In the genomic region with DNA sequence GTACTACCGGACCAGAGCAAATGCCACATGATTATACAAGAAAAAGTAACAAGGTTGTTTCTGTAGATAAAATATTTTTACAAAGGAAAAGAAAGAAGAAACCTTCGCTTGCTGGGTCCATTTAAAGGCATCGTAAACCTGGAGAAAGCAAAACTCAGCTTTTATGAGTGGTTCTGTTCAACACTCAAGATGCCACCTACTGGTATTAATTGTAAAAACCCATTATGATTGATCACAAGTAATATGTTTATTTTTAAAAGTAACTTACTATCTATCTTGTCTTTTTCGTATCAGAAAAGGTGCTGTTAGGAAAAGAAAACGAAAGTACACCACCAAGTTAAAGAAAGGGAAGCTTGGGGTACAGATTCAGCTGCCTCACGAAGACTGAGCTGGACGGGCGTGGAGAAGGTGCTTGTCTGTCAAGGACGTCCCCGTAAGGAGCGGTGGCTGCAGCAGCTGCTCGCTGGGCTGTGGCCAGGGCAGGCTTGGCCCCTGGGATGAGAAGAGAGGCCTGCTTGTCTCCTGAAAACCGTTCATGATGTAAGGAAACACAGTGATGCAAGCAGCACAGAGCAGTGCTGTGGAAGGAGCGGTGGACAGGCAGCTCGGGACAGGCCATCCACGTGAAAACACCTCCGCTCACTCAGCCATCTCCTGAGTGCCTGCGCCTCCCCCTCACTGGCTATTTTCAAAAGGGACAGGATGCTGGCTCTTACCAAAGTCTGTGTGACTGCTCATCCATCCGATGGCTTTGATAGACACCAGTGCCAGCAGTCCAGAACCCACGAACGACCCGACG, we compare ENCODE assay signal across 10 cellular contexts. TPM values are rescaled to one million over a fixed set of nuclear protein-coding genes. Genes with fewer than 3 reads are reported as not detected.
DNase-seq lines count a peak whose midpoint lies in the region; FAIRE-seq and TF ChIP-seq lines count a peak whose summit lies in the region.
"Had no signal": no experiment of that assay in that cellular context is flagged by ENCODE, and none has a peak within 500 bp of the region (broad histone marks: within the 10 kb centered on the region; RNA-seq: fewer than 3 reads in every experiment).

No MANE protein-coding gene starts in this region.

- H3K9me3 ChIP-seq in left ventricle myocardium inferior (replicated peaks) (no peaks in the 10 kb centered on the region), right atrium auricular region (no peaks in the 10 kb centered on the region), Karpas-422 (ENCODE audit: low read length) (no peaks in the 10 kb centered on the region), colonic mucosa (no peaks in the 10 kb centered on the region), small intestine (ENCODE audit: control insufficient read depth, low read depth) (no peaks in the 10 kb centered on the region)
- H3K9me3 ChIP-seq: uterus had no signal

- H3K4me3 Mint-ChIP-seq in immature natural killer cell, result peak overlapping the region; percentile 80 to 87 (median 86)

- intact Hi-C loops in left ventricle myocardium inferior (cut with micrococcal nuclease), result no loop called here
- intact Hi-C loops in colonic mucosa (cut with DNase I), result no loop called here

- no peak overlapping the region for H3K4me2 ChIP-seq in Karpas-422 (ENCODE audit: low read depth, low read length, poor library complexity, severe bottlenecking)

- H3K27me3 Mint-ChIP-seq in immature natural killer cell (ENCODE audit: low read depth in 3 of 3), result peaks cover 43 to 49% (median 44%) of the 10 kb centered on the region in 3 donors

- DNase-seq in left ventricle myocardium inferior (no peak), right atrium auricular region (ENCODE audit: low spot score) (no peak), Karpas-422 (peak; percentile 43), immature natural killer cell (peak in 2 of 3 donors; percentile 35 to 47), urothelium cell line (ENCODE audit: low spot score) (no peak), OCI-M1 (lab: John Stamatoyannopoulos, UW) (no peak), colonic mucosa (no peak), small intestine (no peak)
- DNase-seq: activated CD4-positive, alpha-beta T cell treated with anti-CD3 and anti-CD28 coated beads for 1 hour; uterus had no signal

- WGBS in small intestine, 3 donors, result 75 to 81% (median 78%) methylated on average over 22 to 23 of the region's 23 CpGs

- H3K27ac ChIP-seq in left ventricle myocardium inferior (replicated peaks), result no peak overlapping the region
- no peak overlapping the region for H3K27ac ChIP-seq in right atrium auricular region
- no peak overlapping the region for H3K27ac ChIP-seq in Karpas-422 (ENCODE audit: low read length)
- no peak overlapping the region for H3K27ac ChIP-seq in colonic mucosa
- H3K27ac ChIP-seq in small intestine (ENCODE audit: low read depth in 1 of 2, low read length in 1 of 2), result no peak overlapping the region
- H3K27ac ChIP-seq: uterus had no signal

- H3K36me3 ChIP-seq in left ventricle myocardium inferior, result peaks cover 88% of the 10 kb centered on the region
- H3K36me3 ChIP-seq in right atrium auricular region, result peaks cover 64% of the 10 kb centered on the region
- H3K36me3 ChIP-seq in Karpas-422 (ENCODE audit: insufficient read depth, low read length), result peaks cover 40% of the 10 kb centered on the region; the same call in 1 of the 2 replicates
- H3K36me3 ChIP-seq in colonic mucosa, result peaks cover 6% of the 10 kb centered on the region
- peaks cover 14 to 19% of the 10 kb centered on the region in 2 donors for H3K36me3 ChIP-seq in small intestine (ENCODE audit: control insufficient read depth in 2 of 2, insufficient read depth in 2 of 2, low read length in 2 of 2)
- H3K36me3 ChIP-seq: uterus had no signal

- peaks cover 0 to 2% (median 0%) of the 10 kb centered on the region in 6 donors for H3K9me3 Mint-ChIP-seq in immature natural killer cell

- peak; percentile 16 for TF ChIP-seq CTCF in left ventricle myocardium inferior (IDR thresholded peaks at IDR 0.05; ENCODE audit: borderline replicate concordance)
- TF ChIP-seq CTCF in right atrium auricular region (IDR thresholded peaks at IDR 0.05), result no peak
- TF ChIP-seq CTCF in colonic mucosa (IDR thresholded peaks at IDR 0.05), result no peak

- peak overlapping the region; percentile 97 to 100 (median 100) for H3K27ac Mint-ChIP-seq in immature natural killer cell

- H3K9me2 ChIP-seq in Karpas-422 (replicated peaks; ENCODE audit: insufficient read depth, low read length), result no peaks in the 10 kb centered on the region

- FAIRE-seq in urothelium cell line (lab: Jason Lieb, UNC) (no peak), small intestine (lab: Jason Lieb, UNC) (no peak)

- no peak overlapping the region for H3K9ac ChIP-seq in Karpas-422 (ENCODE audit: low read length)
- no peak overlapping the region for H3K9ac ChIP-seq in colonic mucosa (ENCODE audit: low read depth in 2 of 2, low read length in 2 of 2)

- peaks cover 70% of the 10 kb centered on the region for H3K4me1 ChIP-seq in left ventricle myocardium inferior
- peaks cover 0 to 10% of the 10 kb centered on the region in 2 donors for H3K4me1 ChIP-seq in right atrium auricular region
- peaks cover 41% of the 10 kb centered on the region for H3K4me1 ChIP-seq in Karpas-422 (ENCODE audit: low read length)
- H3K4me1 ChIP-seq in colonic mucosa, result no peaks in the 10 kb centered on the region
- no peaks in the 10 kb centered on the region for H3K4me1 ChIP-seq in small intestine (ENCODE audit: control insufficient read depth in 2 of 2, insufficient read depth in 1 of 2, low read depth in 1 of 2, low read length in 1 of 2)
- H3K4me1 ChIP-seq: uterus had no signal

- peaks cover 53 to 82% (median 67%) of the 10 kb centered on the region in 3 donors for H3K36me3 Mint-ChIP-seq in immature natural killer cell

- H3K4me1 Mint-ChIP-seq in immature natural killer cell, result peaks cover 89 to 97% of the 10 kb centered on the region in 2 donors

- no peak overlapping the region for H3K4me3 ChIP-seq in left ventricle myocardium inferior
- no peak overlapping the region for H3K4me3 ChIP-seq in right atrium auricular region
- no peak overlapping the region for H3K4me3 ChIP-seq in Karpas-422 (ENCODE audit: low read length)
- H3K4me3 ChIP-seq in colonic mucosa, result no peak overlapping the region
- H3K4me3 ChIP-seq in small intestine (ENCODE audit: low read depth in 1 of 2, low read length in 2 of 2), result no peak overlapping the region
- H3K4me3 ChIP-seq: uterus had no signal

- no peak overlapping the region for H2AFZ ChIP-seq in Karpas-422 (ENCODE audit: low read length)

- H3K79me2 ChIP-seq in Karpas-422 (ENCODE audit: low read length), result peaks cover 21% of the 10 kb centered on the region

- H3K27me3 ChIP-seq in left ventricle myocardium inferior (ENCODE audit: low read depth), result no peaks in the 10 kb centered on the region
- H3K27me3 ChIP-seq in right atrium auricular region, result no peaks in the 10 kb centered on the region
- no peaks in the 10 kb centered on the region for H3K27me3 ChIP-seq in Karpas-422 (ENCODE audit: low read length)
- no peaks in the 10 kb centered on the region for H3K27me3 ChIP-seq in colonic mucosa
- H3K27me3 ChIP-seq in small intestine (ENCODE audit: control insufficient read depth in 2 of 2, insufficient read depth in 2 of 2, low read length in 2 of 2), result no peaks in the 10 kb centered on the region
- H3K27me3 ChIP-seq: uterus had no signal

- H4K20me1 ChIP-seq in Karpas-422 (ENCODE audit: insufficient read depth, low read depth, low read length), result peaks cover 11% of the 10 kb centered on the region; the same call in 1 of the 2 replicates

RNA-seq across cellular contexts. Expression of a gene that starts 25.0 kb away (rescaled TPM):
- total RNA-seq in left ventricle myocardium inferior (15.4 TPM), right atrium auricular region (10 to 100 TPM; 24.1 to 24.3 TPM), colonic mucosa (10 to 100 TPM; 12.0 to 12.8 TPM)
- total RNA-seq in Karpas-422 (2014; rRNA removed; shearing (Covaris generic); ENCODE audit: low replicate concordance), result 29.0 and 32.1 TPM in 2 replicates
- polyA plus RNA-seq in immature natural killer cell (10 to 100 TPM; 36.3 to 39.2 (median 39.0) TPM), small intestine (10 to 100 TPM in 1 of 3 donors, 1 to 10 TPM in 2; 6.5 to 10.2 (median 6.8) TPM)

RNA-seq across cellular contexts. Expression of a gene that starts 54.5 kb away (rescaled TPM):
- total RNA-seq in left ventricle myocardium inferior (11.8 TPM), right atrium auricular region (under 1 TPM in 1 of 2 donors, not detected in 1; 0.20 TPM), colonic mucosa (under 1 TPM; 0.17 to 0.45 TPM)
- total RNA-seq in Karpas-422 (2014; rRNA removed; shearing (Covaris generic); ENCODE audit: low replicate concordance), result not detected in 2 replicates
- polyA plus RNA-seq in immature natural killer cell (1 to 10 TPM in 1 of 3 donors, not detected in 2; 2.5 TPM), small intestine (under 1 TPM in 1 of 3 donors, not detected in 2; 0.67 TPM)

Comparison
In these comparisons a context has a peak if more than half of its experiments do, and no peak if none do; other contexts are left out.
1. DNase-seq: peak in Karpas-422 (single experiment) and immature natural killer cell (2 of 3); none in left ventricle myocardium inferior (single experiment), right atrium auricular region (single experiment), urothelium cell line (single experiment), OCI-M1 (single experiment), colonic mucosa (single experiment) and small intestine (single experiment).